In the genomic region with DNA sequence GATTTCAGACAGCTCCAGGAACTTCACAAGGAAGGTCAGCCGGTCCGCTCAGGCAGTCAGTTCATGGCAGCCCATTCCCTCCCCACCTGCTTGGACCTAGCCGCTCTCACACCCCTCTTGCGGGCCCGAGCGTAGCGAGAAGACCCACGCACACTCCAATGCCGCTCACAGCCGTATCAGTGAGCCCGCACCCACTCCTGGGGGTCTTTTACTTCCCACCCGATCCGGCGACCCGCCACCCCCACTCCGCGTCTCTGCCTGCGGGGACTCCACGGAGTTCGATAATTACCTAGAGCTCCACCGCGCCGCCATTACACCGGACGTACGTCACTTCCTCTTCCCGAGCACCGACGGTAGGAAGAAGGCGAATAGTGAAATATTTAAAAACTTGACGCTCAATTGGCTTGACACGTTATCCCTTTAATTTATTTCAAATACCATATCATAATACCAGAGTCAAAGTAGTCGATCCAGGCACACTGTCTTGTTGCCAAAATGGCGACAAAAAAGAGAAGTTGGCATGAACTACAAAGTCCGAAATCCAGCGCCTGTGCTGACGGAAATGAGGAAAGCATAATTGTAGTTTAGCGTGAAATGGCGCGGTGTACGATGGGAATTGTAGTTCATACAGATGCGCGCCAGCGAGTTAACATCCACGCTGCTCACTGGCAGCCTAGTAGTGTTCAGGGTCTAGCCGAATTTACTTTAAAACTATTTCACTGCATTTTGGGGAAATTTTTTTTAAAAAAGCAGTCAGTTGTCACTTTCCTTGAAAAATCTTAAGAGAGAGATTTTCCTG, we compare ENCODE assay signal across 8 cellular contexts. TPM values are rescaled to one million over a fixed set of nuclear protein-coding genes. Genes with fewer than 3 reads are reported as not detected.
DNase-seq lines count a peak whose midpoint lies in the region; ATAC-seq and TF ChIP-seq lines count a peak whose summit lies in the region.

A gene (minus strand): TSS at position 517 of the 799 bp plus-strand sequence. CDS start 13,956 bp downstream, outside the sequence.

- H3K79me2 ChIP-seq in KMS-11 (ENCODE audit: insufficient read depth, low read depth), result peaks cover 34% of the 10 kb centered on the region

- TF ChIP-seq POLR2A in Peyer's patch (IDR thresholded peaks at IDR 0.05), result peak in 1 of 2 donors; percentile 49

- peak within 1 kb of the TSS; percentile 79 for H2AFZ ChIP-seq in KMS-11 (ENCODE audit: low read depth)

- H3K4me1 ChIP-seq in KMS-11 (ENCODE audit: low read depth, poor library complexity, severe bottlenecking) (peaks cover 18% of the 10 kb centered on the region), Peyer's patch (peaks cover 0 to 22% (median 6%) of the 10 kb centered on the region in 4 donors), muscle layer of colon (ENCODE audit: insufficient read depth, low read length) (peaks cover 10% of the 10 kb centered on the region)

- H3K36me3 ChIP-seq in KMS-11 (ENCODE audit: insufficient read depth) (no peaks in the 10 kb centered on the region), Peyer's patch (no peaks in the 10 kb centered on the region), muscle layer of colon (ENCODE audit: insufficient read depth, low read length) (no peaks in the 10 kb centered on the region)

- no peaks in the 10 kb centered on the region for H3K9me3 ChIP-seq in Peyer's patch
- no peaks in the 10 kb centered on the region for H3K9me3 ChIP-seq in muscle layer of colon (ENCODE audit: low read length)

- DNase-seq in DMS53 treated with DMSO at 0.1 percent for 48 hours (lab: John Stamatoyannopoulos, UW; ENCODE audit: unreplicated experiment) (peak; percentile 95), Peyer's patch (peak; percentile 83 to 96 (median 92))
- DNase-seq in activated T-cell treated with anti-CD3 and anti-CD28 coated beads, Interleukin-2, amount 50 U/mL, for 48 hours, result peak; percentile 80 to 84
- DNase-seq in stimulated activated CD8-positive, alpha-beta memory T cell treated with anti-CD3 and anti-CD28 coated beads, Interleukin-7, amount 100 ng/mL, for 24 hours (ENCODE audit: low read depth), result peak; percentile 61

- TF ChIP-seq CTCF in KMS-11 (conservative IDR thresholded peaks at IDR 0.05; ENCODE audit: low read depth, low read length) (no peak), Peyer's patch (IDR thresholded peaks at IDR 0.05) (no peak)

- H3K27ac ChIP-seq in KMS-11 (peak within 1 kb of the TSS; percentile 83), Peyer's patch (peak within 1 kb of the TSS; percentile 84 to 88 (median 87)), muscle layer of colon (ENCODE audit: low read depth, low read length) (peak within 1 kb of the TSS; percentile 81)

- ATAC-seq in GM21737 (IDR thresholded peaks at IDR 0.05; ENCODE audit: unreplicated experiment), result peak; percentile 98
- ATAC-seq in esophagus mucosa, result peak; percentile 92

- peak within 1 kb of the TSS; percentile 99 for H3K4me2 ChIP-seq in KMS-11

- H3K27me3 ChIP-seq in KMS-11 (ENCODE audit: insufficient read depth, low read depth) (no peaks in the 10 kb centered on the region), Peyer's patch (no peaks in the 10 kb centered on the region), muscle layer of colon (ENCODE audit: control insufficient read depth in 1 of 2, insufficient read depth in 2 of 2, low read length in 2 of 2) (no peaks in the 10 kb centered on the region)

- H3K9ac ChIP-seq in KMS-11 (peak within 1 kb of the TSS; percentile 90), muscle layer of colon (ENCODE audit: low read length) (peak within 1 kb of the TSS; percentile 81)

- H4K20me1 ChIP-seq in KMS-11 (ENCODE audit: insufficient read depth), result no peaks in the 10 kb centered on the region

- H3K4me3 ChIP-seq in KMS-11 (IDR thresholded peaks at IDR 0.05; ENCODE audit: insufficient read depth, low read depth, low read length) (peak within 1 kb of the TSS; percentile 98), Peyer's patch (peak within 1 kb of the TSS; percentile 67 to 84 (median 80)), muscle layer of colon (ENCODE audit: low read depth in 1 of 2, low read length in 2 of 2) (peak within 1 kb of the TSS; percentile 55 to 91)

RNA-seq across cellular contexts. Expression of the gene that starts here (rescaled TPM):
- total RNA-seq in Peyer's patch (10 to 100 TPM; 11.3 to 42.1 (median 15.2) TPM), esophagus mucosa (11.1 TPM)

Comparison
In these comparisons a context has a peak if more than half of its experiments do, and no peak if none do; other contexts are left out.
1. Peak in every context shown above with its lines: DNase-seq, ATAC-seq, H3K4me3 ChIP-seq and H3K27ac ChIP-seq.